ENCODE assay signal across 1 cellular context in the genomic region with DNA sequence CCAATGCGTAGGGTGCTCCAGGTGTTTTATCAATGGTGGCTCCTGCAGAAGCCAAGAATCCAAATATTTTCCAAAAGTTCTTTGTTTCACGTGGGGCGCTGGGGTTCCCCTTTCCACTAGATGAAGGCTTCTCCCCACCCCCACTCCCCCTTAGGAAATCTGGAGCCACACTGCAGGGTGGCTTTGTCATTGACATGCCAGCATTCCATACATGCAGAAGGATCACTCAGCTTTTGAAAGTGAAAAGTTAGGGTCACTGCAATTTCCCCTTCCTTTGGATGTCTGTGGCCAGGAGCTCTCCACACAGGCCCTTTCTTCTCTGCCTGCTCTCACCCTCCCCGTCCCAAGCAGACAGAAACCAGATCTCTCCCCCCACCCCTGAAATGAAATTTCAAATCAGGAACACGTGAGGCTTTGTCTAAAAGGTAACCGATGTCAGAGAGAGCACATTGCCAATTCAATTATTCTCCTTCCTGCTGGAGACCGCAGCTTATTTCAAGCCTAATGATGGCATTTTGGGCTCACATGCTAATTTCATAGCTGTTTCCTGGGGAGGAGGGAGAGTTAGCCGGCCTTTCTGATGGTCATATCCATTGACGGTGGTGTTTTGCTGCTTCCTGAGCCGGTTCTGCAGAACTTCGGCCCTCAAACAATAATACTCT.
TF ChIP-seq lines count a peak whose summit lies in the region.

No MANE protein-coding gene starts in this region.

TF ChIP-seq in endothelial cell of umbilical vein, 7 proteins besides CTCF, POLR2A, EP300 and RAD21 (continued from another document):
- no peak for TF ChIP-seq FOS (IDR thresholded peaks at IDR 0.05; ENCODE audit: borderline replicate concordance, insufficient read depth, low read length)
